Comparison of ENCODE assay signal across 19 cellular contexts in the genomic region with DNA sequence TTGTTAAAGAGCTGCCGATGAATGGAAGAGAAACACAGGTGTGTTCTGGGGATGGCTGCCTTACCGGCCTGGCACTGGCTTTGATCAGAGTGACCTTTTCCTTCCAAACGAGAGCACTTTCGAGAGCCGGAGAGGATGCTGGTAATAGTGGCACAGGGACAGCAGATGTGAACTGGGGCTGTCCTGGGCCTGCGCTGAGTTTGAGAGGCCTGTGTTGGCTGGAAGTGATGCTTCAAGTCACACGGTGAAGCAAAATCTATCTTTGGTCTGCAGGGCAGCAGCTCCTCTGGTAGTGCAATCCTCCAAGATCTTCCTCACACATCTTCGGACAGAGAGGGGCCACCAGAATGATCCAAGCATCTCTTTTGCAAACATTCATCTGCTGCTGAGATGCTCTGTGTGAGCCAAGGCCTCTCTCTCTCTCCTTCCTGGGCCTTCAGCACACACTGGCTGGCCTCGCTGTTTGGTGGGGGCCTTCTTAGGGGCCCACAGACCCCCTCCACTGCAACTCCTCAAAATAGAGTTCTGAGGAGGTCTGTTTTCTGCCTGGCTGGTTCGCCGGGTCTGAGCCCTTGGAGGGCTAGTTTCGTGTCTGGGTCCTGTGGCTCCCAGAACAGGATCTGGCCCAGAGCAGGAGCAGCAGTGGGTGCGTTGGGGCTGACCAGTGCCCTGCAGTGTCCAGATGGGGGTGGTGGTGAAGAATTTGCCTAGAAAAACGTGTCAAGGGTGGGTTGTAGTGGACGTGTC. TPM values are rescaled to one million over a fixed set of nuclear protein-coding genes. Genes with fewer than 3 reads are reported as not detected.
DNase-seq lines count a peak whose midpoint lies in the region; ATAC-seq lines count a peak whose summit lies in the region.
"Had no signal": no experiment of that assay in that cellular context is flagged by ENCODE, and none has a peak within 500 bp of the region (broad histone marks: within the 10 kb centered on the region; RNA-seq: fewer than 3 reads in every experiment).

No MANE protein-coding gene starts in this region.

- no peaks in the 10 kb centered on the region for H3K9me3 ChIP-seq in naive thymus-derived CD4-positive, alpha-beta T cell (ENCODE audit: control insufficient read depth in 2 of 3, low read length in 3 of 3)
- H3K9me3 ChIP-seq in CD8-positive, alpha-beta memory T cell (ENCODE audit: low read length): no peaks in the 10 kb centered on the region
- H3K9me3 ChIP-seq: A549 had no signal

- no peaks in the 10 kb centered on the region for H3K36me3 Mint-ChIP-seq in naive thymus-derived CD4-positive, alpha-beta T cell
- no peaks in the 10 kb centered on the region for H3K36me3 Mint-ChIP-seq in CD8-positive, alpha-beta memory T cell
- H3K36me3 Mint-ChIP-seq: CD14-positive monocyte; CD4-positive, alpha-beta memory T cell had no signal

- H3K4me1 ChIP-seq in naive thymus-derived CD4-positive, alpha-beta T cell (ENCODE audit: control insufficient read depth in 2 of 2, insufficient read depth in 2 of 2, low read length in 2 of 2): no peaks in the 10 kb centered on the region
- H3K4me1 ChIP-seq in CD8-positive, alpha-beta memory T cell (ENCODE audit: insufficient read depth, low read length): no peaks in the 10 kb centered on the region
- H3K4me1 ChIP-seq: A549 had no signal

- CTCF ChIA-PET in naive thymus-derived CD4-positive, alpha-beta T cell (lab: Charles Lee): no interaction called here
- CTCF ChIA-PET in CD8-positive, alpha-beta memory T cell (lab: Charles Lee): no interaction called here

- H3K9me3 Mint-ChIP-seq in naive thymus-derived CD4-positive, alpha-beta T cell: no peaks in the 10 kb centered on the region
- H3K9me3 Mint-ChIP-seq in CD8-positive, alpha-beta memory T cell: no peaks in the 10 kb centered on the region
- H3K9me3 Mint-ChIP-seq: CD14-positive monocyte; CD4-positive, alpha-beta memory T cell; H9 had no signal

- DNase-seq in Right ventricle myocardium inferior (ENCODE audit: missing footprints) (peak; percentile 9), left cardiac atrium (no peak), occipital lobe (lab: John Stamatoyannopoulos, UW) (peak; percentile 33), NCI-H146 (lab: John Stamatoyannopoulos, UW) (no peak)
- no peak for DNase-seq in naive thymus-derived CD4-positive, alpha-beta T cell
- DNase-seq in CD8-positive, alpha-beta memory T cell: no peak
- DNase-seq: AML-193; Calu3; CD4-positive, alpha-beta memory T cell; DMS79 treated with DMSO at 0.1 percent for 48 hours; GF-D8; H9 had no signal

- POLR2A ChIA-PET in naive thymus-derived CD4-positive, alpha-beta T cell (lab: Charles Lee): no interaction called here
- POLR2A ChIA-PET in CD8-positive, alpha-beta memory T cell (lab: Charles Lee): no interaction called here

- H3K4me1 Mint-ChIP-seq in naive thymus-derived CD4-positive, alpha-beta T cell: peaks cover 0 to 2% (median 0%) of the 10 kb centered on the region in 7 donors
- H3K4me1 Mint-ChIP-seq in CD8-positive, alpha-beta memory T cell: no peaks in the 10 kb centered on the region
- H3K4me1 Mint-ChIP-seq: CD14-positive monocyte; CD4-positive, alpha-beta memory T cell had no signal

- no peak overlapping the region for H3K27ac Mint-ChIP-seq in naive thymus-derived CD4-positive, alpha-beta T cell
- no peak overlapping the region for H3K27ac Mint-ChIP-seq in CD8-positive, alpha-beta memory T cell
- H3K27ac Mint-ChIP-seq: CD14-positive monocyte; CD4-positive, alpha-beta memory T cell had no signal

- peak overlapping the region; percentile 65 for H3K27ac ChIP-seq in cingulate gyrus (ENCODE audit: low read depth, low read length)
- peak overlapping the region; percentile 74 for H3K27ac ChIP-seq in temporal lobe (ENCODE audit: low read depth, low read length)
- no peak overlapping the region for H3K27ac ChIP-seq in naive thymus-derived CD4-positive, alpha-beta T cell (ENCODE audit: low read depth, low read length)
- H3K27ac ChIP-seq in CD8-positive, alpha-beta memory T cell (ENCODE audit: low read depth, low read length): no peak overlapping the region
- H3K27ac ChIP-seq: 22Rv1, A549 had no signal

- no peak overlapping the region for H3K4me3 Mint-ChIP-seq in naive thymus-derived CD4-positive, alpha-beta T cell
- H3K4me3 Mint-ChIP-seq in CD8-positive, alpha-beta memory T cell: peak overlapping the region in 1 of 7 donors; percentile 27
- H3K4me3 Mint-ChIP-seq: CD14-positive monocyte; CD4-positive, alpha-beta memory T cell; H9 had no signal

- no peaks in the 10 kb centered on the region for H3K27me3 ChIP-seq in naive thymus-derived CD4-positive, alpha-beta T cell (ENCODE audit: control insufficient read depth in 2 of 2, insufficient read depth in 2 of 2, low read length in 2 of 2)
- peaks cover 6% of the 10 kb centered on the region for H3K27me3 ChIP-seq in CD8-positive, alpha-beta memory T cell (ENCODE audit: insufficient read depth, low read length, poor library complexity, severe bottlenecking)

- no peak overlapping the region for H3K4me3 ChIP-seq in naive thymus-derived CD4-positive, alpha-beta T cell (ENCODE audit: low read length)
- H3K4me3 ChIP-seq in CD8-positive, alpha-beta memory T cell (ENCODE audit: low read length): no peak overlapping the region
- H3K4me3 ChIP-seq: A549 had no signal

- ATAC-seq in Right ventricle myocardium inferior (no peak), left cardiac atrium (no peak)
- no peak for ATAC-seq in naive thymus-derived CD4-positive, alpha-beta T cell
- ATAC-seq: A549, HepG2 had no signal

- H3K36me3 ChIP-seq in naive thymus-derived CD4-positive, alpha-beta T cell (ENCODE audit: control insufficient read depth in 2 of 3, insufficient read depth in 3 of 3, low read length in 3 of 3): no peaks in the 10 kb centered on the region
- no peaks in the 10 kb centered on the region for H3K36me3 ChIP-seq in CD8-positive, alpha-beta memory T cell (ENCODE audit: insufficient read depth, low read length)

- H3K27me3 Mint-ChIP-seq in naive thymus-derived CD4-positive, alpha-beta T cell: peaks cover 25 to 34% (median 30%) of the 10 kb centered on the region in 5 donors
- H3K27me3 Mint-ChIP-seq in CD8-positive, alpha-beta memory T cell: peaks cover 24 to 63% of the 10 kb centered on the region in 2 donors

- intact Hi-C loops in Right ventricle myocardium inferior (cut with DNase I): no loop called here
- intact Hi-C loops in left cardiac atrium (cut with DNase I): no loop called here
- intact Hi-C loops in naive thymus-derived CD4-positive, alpha-beta T cell (cut with micrococcal nuclease): no loop called here

RNA-seq across cellular contexts. Expression of a gene that starts 6.4 kb away (rescaled TPM):
- total RNA-seq in Right ventricle myocardium inferior (not detected), left cardiac atrium (under 1 TPM in 1 of 2 donors, not detected in 1; 0.12 TPM), occipital lobe (455 TPM), temporal lobe (339 TPM)
- not detected for total RNA-seq in naive thymus-derived CD4-positive, alpha-beta T cell
- polyA plus RNA-seq in naive thymus-derived CD4-positive, alpha-beta T cell: not detected
- total RNA-seq in CD8-positive, alpha-beta memory T cell: not detected
- not detected for polyA plus RNA-seq in CD8-positive, alpha-beta memory T cell
- total RNA-seq: Calu3; CD4-positive, alpha-beta memory T cell; HepG2 had no signal
- polyA plus RNA-seq: A549; BJ; CD14-positive monocyte; CD4-positive, alpha-beta memory T cell had no signal

Comparison
In these comparisons a context has a peak if more than half of its experiments do, and no peak if none do; other contexts are left out.
1. DNase-seq: peak in Right ventricle myocardium inferior (single experiment) and occipital lobe (single experiment); none in left cardiac atrium (single experiment), NCI-H146 (single experiment), naive thymus-derived CD4-positive, alpha-beta T cell (0 of 9) and CD8-positive, alpha-beta memory T cell (0 of 5).
2. H3K27ac ChIP-seq: peak in cingulate gyrus (single experiment) and temporal lobe (single experiment); none in naive thymus-derived CD4-positive, alpha-beta T cell (single experiment) and CD8-positive, alpha-beta memory T cell (single experiment).
3. RNA of a gene that starts 6.4 kb away (total RNA-seq): 455 TPM in occipital lobe (single experiment) and 339 TPM in temporal lobe (single experiment); 0.12 TPM in left cardiac atrium, not detected in Right ventricle myocardium inferior (single experiment), not detected in CD8-positive, alpha-beta memory T cell and not detected in naive thymus-derived CD4-positive, alpha-beta T cell; every median in the first group is over 100 times any median in the second.